1 cellular context compared by ENCODE assay signal in the genomic region with DNA sequence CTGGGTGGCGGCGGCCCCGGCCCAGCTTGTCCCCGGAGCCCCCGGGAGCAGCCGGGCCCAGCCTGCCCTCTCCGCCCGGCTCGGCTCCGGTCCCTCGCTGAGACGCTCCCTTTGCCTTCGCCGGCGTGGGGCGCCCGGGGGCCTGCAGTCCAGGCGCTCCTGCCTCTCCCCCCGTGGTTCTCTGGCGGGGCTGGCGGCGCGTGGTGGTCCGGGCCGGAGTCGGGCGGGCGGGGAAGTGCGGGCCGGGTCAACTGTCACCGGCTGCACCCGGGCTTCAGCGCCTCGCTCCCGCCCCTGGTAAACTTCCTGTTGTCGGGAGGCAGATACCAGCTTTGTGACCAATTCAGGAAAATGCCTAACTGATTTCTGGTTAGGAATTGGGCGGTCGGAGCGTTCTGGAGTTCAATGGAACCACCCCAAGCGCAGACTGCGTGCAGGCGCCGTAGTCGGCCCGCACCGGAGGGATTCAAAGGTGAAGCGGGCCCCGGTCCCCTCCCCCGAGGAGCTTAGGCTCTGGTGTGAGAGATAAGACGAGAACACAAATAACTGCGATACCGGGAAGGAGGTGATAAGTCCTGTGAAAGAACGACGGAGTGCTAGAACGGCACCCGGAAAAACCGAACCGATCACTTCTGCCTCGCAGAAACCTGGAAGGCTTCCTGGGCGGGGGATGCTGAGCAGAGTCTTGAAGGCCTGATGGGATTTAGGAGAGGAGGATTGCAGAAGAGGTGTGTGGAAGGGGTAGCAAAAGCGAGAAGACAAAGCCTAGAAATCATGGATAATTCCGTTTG.
TF ChIP-seq lines count a peak whose summit lies in the region.

No MANE protein-coding gene starts in this region.

TF ChIP-seq in K562, 482 proteins besides CTCF, POLR2A, EP300 and RAD21 (continued from another document and continues in another):
- TF ChIP-seq, protein P1, sequence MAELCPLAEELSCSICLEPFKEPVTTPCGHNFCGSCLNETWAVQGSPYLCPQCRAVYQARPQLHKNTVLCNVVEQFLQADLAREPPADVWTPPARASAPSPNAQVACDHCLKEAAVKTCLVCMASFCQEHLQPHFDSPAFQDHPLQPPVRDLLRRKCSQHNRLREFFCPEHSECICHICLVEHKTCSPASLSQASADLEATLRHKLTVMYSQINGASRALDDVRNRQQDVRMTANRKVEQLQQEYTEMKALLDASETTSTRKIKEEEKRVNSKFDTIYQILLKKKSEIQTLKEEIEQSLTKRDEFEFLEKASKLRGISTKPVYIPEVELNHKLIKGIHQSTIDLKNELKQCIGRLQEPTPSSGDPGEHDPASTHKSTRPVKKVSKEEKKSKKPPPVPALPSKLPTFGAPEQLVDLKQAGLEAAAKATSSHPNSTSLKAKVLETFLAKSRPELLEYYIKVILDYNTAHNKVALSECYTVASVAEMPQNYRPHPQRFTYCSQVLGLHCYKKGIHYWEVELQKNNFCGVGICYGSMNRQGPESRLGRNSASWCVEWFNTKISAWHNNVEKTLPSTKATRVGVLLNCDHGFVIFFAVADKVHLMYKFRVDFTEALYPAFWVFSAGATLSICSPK (IDR thresholded peaks at IDR 0.05; ENCODE audit: borderline replicate concordance), result no peak
- TF ChIP-seq EWSR1 (IDR thresholded peaks at IDR 0.05; ENCODE audit: borderline replicate concordance, low read depth, partially characterized antibody), result no peak
- TF ChIP-seq ELF4 (CRISPR knock-in tag; IDR thresholded peaks at IDR 0.05), result no peak
- TF ChIP-seq, protein P2, sequence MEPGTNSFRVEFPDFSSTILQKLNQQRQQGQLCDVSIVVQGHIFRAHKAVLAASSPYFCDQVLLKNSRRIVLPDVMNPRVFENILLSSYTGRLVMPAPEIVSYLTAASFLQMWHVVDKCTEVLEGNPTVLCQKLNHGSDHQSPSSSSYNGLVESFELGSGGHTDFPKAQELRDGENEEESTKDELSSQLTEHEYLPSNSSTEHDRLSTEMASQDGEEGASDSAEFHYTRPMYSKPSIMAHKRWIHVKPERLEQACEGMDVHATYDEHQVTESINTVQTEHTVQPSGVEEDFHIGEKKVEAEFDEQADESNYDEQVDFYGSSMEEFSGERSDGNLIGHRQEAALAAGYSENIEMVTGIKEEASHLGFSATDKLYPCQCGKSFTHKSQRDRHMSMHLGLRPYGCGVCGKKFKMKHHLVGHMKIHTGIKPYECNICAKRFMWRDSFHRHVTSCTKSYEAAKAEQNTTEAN (CRISPR knock-in tag; IDR thresholded peaks at IDR 0.05), result no peak
- TF ChIP-seq HNRNPLL (IDR thresholded peaks at IDR 0.05; ENCODE audit: low read depth, low read length, poor library complexity, severe bottlenecking), result peak; percentile 94
- no peak for TF ChIP-seq ZNF3 (CRISPR knock-in tag; IDR thresholded peaks at IDR 0.05)
- no peak for TF ChIP-seq ZNF146 (CRISPR knock-in tag; IDR thresholded peaks at IDR 0.05; ENCODE audit: unreplicated experiment)
- TF ChIP-seq, protein P3, sequence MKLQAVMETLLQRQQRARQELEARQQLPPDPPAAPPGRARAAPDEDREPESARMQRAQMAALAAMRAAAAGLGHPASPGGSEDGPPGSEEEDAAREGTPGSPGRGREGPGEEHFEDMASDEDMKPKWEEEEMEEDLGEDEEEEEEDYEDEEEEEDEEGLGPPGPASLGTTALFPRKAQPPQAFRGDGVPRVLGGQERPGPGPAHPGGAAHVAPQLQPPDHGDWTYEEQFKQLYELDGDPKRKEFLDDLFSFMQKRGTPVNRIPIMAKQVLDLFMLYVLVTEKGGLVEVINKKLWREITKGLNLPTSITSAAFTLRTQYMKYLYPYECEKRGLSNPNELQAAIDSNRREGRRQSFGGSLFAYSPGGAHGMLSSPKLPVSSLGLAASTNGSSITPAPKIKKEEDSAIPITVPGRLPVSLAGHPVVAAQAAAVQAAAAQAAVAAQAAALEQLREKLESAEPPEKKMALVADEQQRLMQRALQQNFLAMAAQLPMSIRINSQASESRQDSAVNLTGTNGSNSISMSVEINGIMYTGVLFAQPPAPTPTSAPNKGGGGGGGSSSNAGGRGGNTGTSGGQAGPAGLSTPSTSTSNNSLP (IDR thresholded peaks at IDR 0.05; ENCODE audit: borderline replicate concordance, low read depth, low read length), result no peak
- no peak for TF ChIP-seq DDX20 (tag; IDR thresholded peaks at IDR 0.05; ENCODE audit: low read depth)
- TF ChIP-seq DIDO1 (tag; IDR thresholded peaks at IDR 0.05; ENCODE audit: low read depth), result no peak
- no peak for TF ChIP-seq MAFF (IDR thresholded peaks at IDR 0.05; ENCODE audit: low read length)
- TF ChIP-seq SOX6 (IDR thresholded peaks at IDR 0.05), result peak; percentile 91
- TF ChIP-seq NRF1 (conservative IDR thresholded peaks at IDR 0.05 in 1 of 2, IDR thresholded peaks at IDR 0.05 in 1 of 2), result peak in 1 of 2 experiments; percentile 18; a peak in 3 of 4 replicates
- TF ChIP-seq ZNF507 (tag; conservative IDR thresholded peaks at IDR 0.05), result no peak
- TF ChIP-seq ZZZ3 (IDR thresholded peaks at IDR 0.05), result no peak
- peak; percentile 88 for TF ChIP-seq SMARCE1 (IDR thresholded peaks at IDR 0.05)
- TF ChIP-seq, protein P4, sequence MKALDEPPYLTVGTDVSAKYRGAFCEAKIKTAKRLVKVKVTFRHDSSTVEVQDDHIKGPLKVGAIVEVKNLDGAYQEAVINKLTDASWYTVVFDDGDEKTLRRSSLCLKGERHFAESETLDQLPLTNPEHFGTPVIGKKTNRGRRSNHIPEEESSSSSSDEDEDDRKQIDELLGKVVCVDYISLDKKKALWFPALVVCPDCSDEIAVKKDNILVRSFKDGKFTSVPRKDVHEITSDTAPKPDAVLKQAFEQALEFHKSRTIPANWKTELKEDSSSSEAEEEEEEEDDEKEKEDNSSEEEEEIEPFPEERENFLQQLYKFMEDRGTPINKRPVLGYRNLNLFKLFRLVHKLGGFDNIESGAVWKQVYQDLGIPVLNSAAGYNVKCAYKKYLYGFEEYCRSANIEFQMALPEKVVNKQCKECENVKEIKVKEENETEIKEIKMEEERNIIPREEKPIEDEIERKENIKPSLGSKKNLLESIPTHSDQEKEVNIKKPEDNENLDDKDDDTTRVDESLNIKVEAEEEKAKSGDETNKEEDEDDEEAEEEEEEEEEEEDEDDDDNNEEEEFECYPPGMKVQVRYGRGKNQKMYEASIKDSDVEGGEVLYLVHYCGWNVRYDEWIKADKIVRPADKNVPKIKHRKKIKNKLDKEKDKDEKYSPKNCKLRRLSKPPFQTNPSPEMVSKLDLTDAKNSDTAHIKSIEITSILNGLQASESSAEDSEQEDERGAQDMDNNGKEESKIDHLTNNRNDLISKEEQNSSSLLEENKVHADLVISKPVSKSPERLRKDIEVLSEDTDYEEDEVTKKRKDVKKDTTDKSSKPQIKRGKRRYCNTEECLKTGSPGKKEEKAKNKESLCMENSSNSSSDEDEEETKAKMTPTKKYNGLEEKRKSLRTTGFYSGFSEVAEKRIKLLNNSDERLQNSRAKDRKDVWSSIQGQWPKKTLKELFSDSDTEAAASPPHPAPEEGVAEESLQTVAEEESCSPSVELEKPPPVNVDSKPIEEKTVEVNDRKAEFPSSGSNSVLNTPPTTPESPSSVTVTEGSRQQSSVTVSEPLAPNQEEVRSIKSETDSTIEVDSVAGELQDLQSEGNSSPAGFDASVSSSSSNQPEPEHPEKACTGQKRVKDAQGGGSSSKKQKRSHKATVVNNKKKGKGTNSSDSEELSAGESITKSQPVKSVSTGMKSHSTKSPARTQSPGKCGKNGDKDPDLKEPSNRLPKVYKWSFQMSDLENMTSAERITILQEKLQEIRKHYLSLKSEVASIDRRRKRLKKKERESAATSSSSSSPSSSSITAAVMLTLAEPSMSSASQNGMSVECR (CRISPR knock-in tag; IDR thresholded peaks at IDR 0.05), result peak; percentile 48
- TF ChIP-seq, protein P5, sequence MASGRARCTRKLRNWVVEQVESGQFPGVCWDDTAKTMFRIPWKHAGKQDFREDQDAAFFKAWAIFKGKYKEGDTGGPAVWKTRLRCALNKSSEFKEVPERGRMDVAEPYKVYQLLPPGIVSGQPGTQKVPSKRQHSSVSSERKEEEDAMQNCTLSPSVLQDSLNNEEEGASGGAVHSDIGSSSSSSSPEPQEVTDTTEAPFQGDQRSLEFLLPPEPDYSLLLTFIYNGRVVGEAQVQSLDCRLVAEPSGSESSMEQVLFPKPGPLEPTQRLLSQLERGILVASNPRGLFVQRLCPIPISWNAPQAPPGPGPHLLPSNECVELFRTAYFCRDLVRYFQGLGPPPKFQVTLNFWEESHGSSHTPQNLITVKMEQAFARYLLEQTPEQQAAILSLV (tag; IDR thresholded peaks at IDR 0.05), result no peak
- TF ChIP-seq, protein P6, sequence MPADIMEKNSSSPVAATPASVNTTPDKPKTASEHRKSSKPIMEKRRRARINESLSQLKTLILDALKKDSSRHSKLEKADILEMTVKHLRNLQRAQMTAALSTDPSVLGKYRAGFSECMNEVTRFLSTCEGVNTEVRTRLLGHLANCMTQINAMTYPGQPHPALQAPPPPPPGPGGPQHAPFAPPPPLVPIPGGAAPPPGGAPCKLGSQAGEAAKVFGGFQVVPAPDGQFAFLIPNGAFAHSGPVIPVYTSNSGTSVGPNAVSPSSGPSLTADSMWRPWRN (IDR thresholded peaks at IDR 0.05; ENCODE audit: low read depth), result no peak
- TF ChIP-seq, protein P7, sequence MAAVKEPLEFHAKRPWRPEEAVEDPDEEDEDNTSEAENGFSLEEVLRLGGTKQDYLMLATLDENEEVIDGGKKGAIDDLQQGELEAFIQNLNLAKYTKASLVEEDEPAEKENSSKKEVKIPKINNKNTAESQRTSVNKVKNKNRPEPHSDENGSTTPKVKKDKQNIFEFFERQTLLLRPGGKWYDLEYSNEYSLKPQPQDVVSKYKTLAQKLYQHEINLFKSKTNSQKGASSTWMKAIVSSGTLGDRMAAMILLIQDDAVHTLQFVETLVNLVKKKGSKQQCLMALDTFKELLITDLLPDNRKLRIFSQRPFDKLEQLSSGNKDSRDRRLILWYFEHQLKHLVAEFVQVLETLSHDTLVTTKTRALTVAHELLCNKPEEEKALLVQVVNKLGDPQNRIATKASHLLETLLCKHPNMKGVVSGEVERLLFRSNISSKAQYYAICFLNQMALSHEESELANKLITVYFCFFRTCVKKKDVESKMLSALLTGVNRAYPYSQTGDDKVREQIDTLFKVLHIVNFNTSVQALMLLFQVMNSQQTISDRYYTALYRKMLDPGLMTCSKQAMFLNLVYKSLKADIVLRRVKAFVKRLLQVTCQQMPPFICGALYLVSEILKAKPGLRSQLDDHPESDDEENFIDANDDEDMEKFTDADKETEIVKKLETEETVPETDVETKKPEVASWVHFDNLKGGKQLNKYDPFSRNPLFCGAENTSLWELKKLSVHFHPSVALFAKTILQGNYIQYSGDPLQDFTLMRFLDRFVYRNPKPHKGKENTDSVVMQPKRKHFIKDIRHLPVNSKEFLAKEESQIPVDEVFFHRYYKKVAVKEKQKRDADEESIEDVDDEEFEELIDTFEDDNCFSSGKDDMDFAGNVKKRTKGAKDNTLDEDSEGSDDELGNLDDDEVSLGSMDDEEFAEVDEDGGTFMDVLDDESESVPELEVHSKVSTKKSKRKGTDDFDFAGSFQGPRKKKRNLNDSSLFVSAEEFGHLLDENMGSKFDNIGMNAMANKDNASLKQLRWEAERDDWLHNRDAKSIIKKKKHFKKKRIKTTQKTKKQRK (IDR thresholded peaks at IDR 0.05; ENCODE audit: borderline replicate concordance, low read depth, low read length), result no peak
- TF ChIP-seq, protein P8, sequence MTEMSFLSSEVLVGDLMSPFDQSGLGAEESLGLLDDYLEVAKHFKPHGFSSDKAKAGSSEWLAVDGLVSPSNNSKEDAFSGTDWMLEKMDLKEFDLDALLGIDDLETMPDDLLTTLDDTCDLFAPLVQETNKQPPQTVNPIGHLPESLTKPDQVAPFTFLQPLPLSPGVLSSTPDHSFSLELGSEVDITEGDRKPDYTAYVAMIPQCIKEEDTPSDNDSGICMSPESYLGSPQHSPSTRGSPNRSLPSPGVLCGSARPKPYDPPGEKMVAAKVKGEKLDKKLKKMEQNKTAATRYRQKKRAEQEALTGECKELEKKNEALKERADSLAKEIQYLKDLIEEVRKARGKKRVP (CRISPR knock-in tag; IDR thresholded peaks at IDR 0.05), result no peak
- no peak for TF ChIP-seq ZNF316 (IDR thresholded peaks at IDR 0.05)
- TF ChIP-seq, protein P9, sequence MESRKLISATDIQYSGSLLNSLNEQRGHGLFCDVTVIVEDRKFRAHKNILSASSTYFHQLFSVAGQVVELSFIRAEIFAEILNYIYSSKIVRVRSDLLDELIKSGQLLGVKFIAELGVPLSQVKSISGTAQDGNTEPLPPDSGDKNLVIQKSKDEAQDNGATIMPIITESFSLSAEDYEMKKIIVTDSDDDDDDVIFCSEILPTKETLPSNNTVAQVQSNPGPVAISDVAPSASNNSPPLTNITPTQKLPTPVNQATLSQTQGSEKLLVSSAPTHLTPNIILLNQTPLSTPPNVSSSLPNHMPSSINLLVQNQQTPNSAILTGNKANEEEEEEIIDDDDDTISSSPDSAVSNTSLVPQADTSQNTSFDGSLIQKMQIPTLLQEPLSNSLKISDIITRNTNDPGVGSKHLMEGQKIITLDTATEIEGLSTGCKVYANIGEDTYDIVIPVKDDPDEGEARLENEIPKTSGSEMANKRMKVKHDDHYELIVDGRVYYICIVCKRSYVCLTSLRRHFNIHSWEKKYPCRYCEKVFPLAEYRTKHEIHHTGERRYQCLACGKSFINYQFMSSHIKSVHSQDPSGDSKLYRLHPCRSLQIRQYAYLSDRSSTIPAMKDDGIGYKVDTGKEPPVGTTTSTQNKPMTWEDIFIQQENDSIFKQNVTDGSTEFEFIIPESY (CRISPR knock-in tag; IDR thresholded peaks at IDR 0.05), result no peak
- TF ChIP-seq LEF1 (IDR thresholded peaks at IDR 0.05), result peak; percentile 51; the same call in 1 of the 2 replicates
- TF ChIP-seq NONO (IDR thresholded peaks at IDR 0.05; ENCODE audit: low read depth in 2 of 2, low read length in 1 of 2), result no peak; a peak in 1 of 4 replicates
- TF ChIP-seq, protein P10, sequence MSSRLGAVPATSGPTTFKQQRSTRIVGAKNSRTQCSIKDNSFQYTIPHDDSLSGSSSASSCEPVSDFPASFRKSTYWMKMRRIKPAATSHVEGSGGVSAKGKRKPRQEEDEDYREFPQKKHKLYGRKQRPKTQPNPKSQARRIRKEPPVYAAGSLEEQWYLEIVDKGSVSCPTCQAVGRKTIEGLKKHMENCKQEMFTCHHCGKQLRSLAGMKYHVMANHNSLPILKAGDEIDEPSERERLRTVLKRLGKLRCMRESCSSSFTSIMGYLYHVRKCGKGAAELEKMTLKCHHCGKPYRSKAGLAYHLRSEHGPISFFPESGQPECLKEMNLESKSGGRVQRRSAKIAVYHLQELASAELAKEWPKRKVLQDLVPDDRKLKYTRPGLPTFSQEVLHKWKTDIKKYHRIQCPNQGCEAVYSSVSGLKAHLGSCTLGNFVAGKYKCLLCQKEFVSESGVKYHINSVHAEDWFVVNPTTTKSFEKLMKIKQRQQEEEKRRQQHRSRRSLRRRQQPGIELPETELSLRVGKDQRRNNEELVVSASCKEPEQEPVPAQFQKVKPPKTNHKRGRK (tag; IDR thresholded peaks at IDR 0.05), result no peak
- TF ChIP-seq POLR2G (IDR thresholded peaks at IDR 0.05; ENCODE audit: low read depth, low read length), result peak; percentile 40
- no peak for TF ChIP-seq SLC30A9 (CRISPR knock-in tag; IDR thresholded peaks at IDR 0.05)
- TF ChIP-seq MCM7 (IDR thresholded peaks at IDR 0.05), result no peak
- no peak for TF ChIP-seq CBX5 (IDR thresholded peaks at IDR 0.05; ENCODE audit: borderline replicate concordance, low read depth)
- TF ChIP-seq SMARCB1 (IDR thresholded peaks at IDR 0.05; ENCODE audit: insufficient read length, low read depth), result no peak
- TF ChIP-seq ZNF197 (CRISPR knock-in tag; IDR thresholded peaks at IDR 0.05; ENCODE audit: low read depth), result peak; percentile 33; the same call in 1 of the 2 replicates
